8 cellular contexts compared by ENCODE assay signal in genomic region chr16:18788828-18789514, GRCh38. TPM values are rescaled to one million over a fixed set of nuclear protein-coding genes. Genes with fewer than 3 reads are reported as not detected.
A peak's percentile ranks its signal among the peaks of the same experiment; 100 is the strongest.
DNase-seq lines count a peak whose midpoint lies in the region; ATAC-seq and TF ChIP-seq lines count a peak whose summit lies in the region.

No MANE protein-coding gene starts in this region.

- dilution Hi-C loops in IMR-90 (cut with HindIII; ENCODE audit: low sequenced_read_pairs, unreplicated experiment): no loop called here

- peaks cover 4% of the 10 kb centered on the region; the same call in 1 of the 2 replicates for H3K9me3 ChIP-seq in AG04450 (ENCODE audit: control insufficient read depth, insufficient read depth, low read length)
- H3K9me3 ChIP-seq in IMR-90 (ENCODE audit: control insufficient read depth, insufficient read depth, low read length): no peaks in the 10 kb centered on the region
- H3K9me3 ChIP-seq in breast epithelium: no peaks in the 10 kb centered on the region
- no peaks in the 10 kb centered on the region for H3K9me3 ChIP-seq in mononuclear cell (ENCODE audit: low read depth, low read length)

- H4K91ac ChIP-seq in IMR-90 (ENCODE audit: insufficient read depth, low read depth, low read length): no peak overlapping the region

- H2BK5ac ChIP-seq in IMR-90 (ENCODE audit: low read depth, low read length, poor library complexity, severe bottlenecking): peak overlapping the region; percentile 91

- intact Hi-C loops in IMR-90 (cut with micrococcal nuclease) (no loop called here), breast epithelium (cut with DNase I; ENCODE audit: low total_unique reads) (no loop called here)

- H3K9ac ChIP-seq in IMR-90 (ENCODE audit: low read depth, low read length): peak overlapping the region; percentile 90

- H2BK120ac ChIP-seq in IMR-90 (ENCODE audit: low read depth, low read length): no peak overlapping the region

- H3K14ac ChIP-seq in IMR-90 (replicated peaks; ENCODE audit: low read depth, low read length): peak overlapping the region; percentile 96

- in situ Hi-C loops in IMR-90 (cut with MboI; ENCODE audit: low sequenced_read_pairs): no loop called here

- peak overlapping the region; percentile 89 for H3K4me2 ChIP-seq in IMR-90 (ENCODE audit: low read depth, low read length)

- TF ChIP-seq RAD21 in IMR-90 (IDR thresholded peaks at IDR 0.05; ENCODE audit: low read length): no peak

- peak overlapping the region; percentile 52; the same call in 1 of the 2 replicates for H2AK5ac ChIP-seq in IMR-90 (ENCODE audit: low read depth, low read length)

- H3K4ac ChIP-seq in IMR-90 (ENCODE audit: low read depth, low read length): peak overlapping the region; percentile 93

- no peak overlapping the region for H2BK15ac ChIP-seq in IMR-90 (ENCODE audit: low read depth, low read length)

- ATAC-seq in IMR-90 (ENCODE audit: low read depth): no peak
- ATAC-seq in GM19023 (IDR thresholded peaks at IDR 0.05; ENCODE audit: unreplicated experiment): no peak
- no peak for ATAC-seq in GM18873 (IDR thresholded peaks at IDR 0.05; ENCODE audit: low FRiP score, unreplicated experiment)

- no peak overlapping the region for H2AFZ ChIP-seq in IMR-90 (replicated peaks; ENCODE audit: low read length, poor library complexity)

- H3K4me3 ChIP-seq in AG04450 (ENCODE audit: low read depth, low read length): peak overlapping the region; percentile 99
- peak overlapping the region; percentile 72 for H3K4me3 ChIP-seq in IMR-90 (ENCODE audit: insufficient read depth, low read depth, low read length)
- H3K4me3 ChIP-seq in breast epithelium: peak overlapping the region; percentile 79 to 98 (median 97)
- H3K4me3 ChIP-seq in mononuclear cell (ENCODE audit: low read length): peak overlapping the region; percentile 89

- POLR2A ChIA-PET in AG04450 (lab: Yijun Ruan, JAX) (interaction anchor here (1.0 to 6.0 kb wide), 3 partner anchors 11 to 16 kb away, joined by 4 to 133 read pairs (median 12); partner anchors contain the start of gene ARL6IP1), IMR-90 (lab: Charles Lee; ENCODE audit: unreplicated experiment) (interaction anchor here (0.6 kb wide), 2 partner anchors 13 to 330 kb away, joined by 3 to 4 read pairs; no protein-coding TSS in a partner anchor)

- peaks cover 41% of the 10 kb centered on the region for H3K36me3 ChIP-seq in IMR-90 (ENCODE audit: control insufficient read depth, insufficient read depth, low read length)
- H3K36me3 ChIP-seq in breast epithelium: peaks cover 10% of the 10 kb centered on the region

- H3K23ac ChIP-seq in IMR-90 (ENCODE audit: low read depth, low read length): peak overlapping the region; percentile 64

- H4K5ac ChIP-seq in IMR-90 (ENCODE audit: low read depth, low read length): no peak overlapping the region

- no peak for DNase-seq in AG04450 (ENCODE audit: low read depth, low spot score)
- DNase-seq in IMR-90: no peak
- no peak for DNase-seq in breast epithelium (ENCODE audit: low spot score in 2 of 2)
- no peak for DNase-seq in SHP77 (lab: John Stamatoyannopoulos, UW)
- no peak for DNase-seq in activated effector memory CD4-positive, alpha-beta T cell treated with anti-CD3 and anti-CD28 coated beads, Interleukin-2, amount 50 U/mL, for 16 hours

- TF ChIP-seq POLR2A in IMR-90 (IDR thresholded peaks at IDR 0.05; ENCODE audit: low read depth, low read length) (no peak; the same call in 1 of the 2 replicates), breast epithelium (IDR thresholded peaks at IDR 0.05) (no peak)

- H3K9me1 ChIP-seq in IMR-90 (ENCODE audit: insufficient read depth, low read length): peaks cover 7% of the 10 kb centered on the region; the same call in 1 of the 2 replicates

- peaks cover 61% of the 10 kb centered on the region for H4K20me1 ChIP-seq in IMR-90 (ENCODE audit: insufficient read depth, low read length)

- H2BK20ac ChIP-seq in IMR-90 (ENCODE audit: low read depth, low read length): no peak overlapping the region

- CTCF ChIA-PET in AG04450 (lab: Charles Lee) (interaction anchor here (0.8 to 2.8 kb wide), 2 partner anchors 13 to 194 kb away, joined by 3 to 35 read pairs; partner anchors contain the start of gene ARL6IP1), IMR-90 (lab: Yijun Ruan, JAX) (interaction anchor here (0.7 to 1.5 kb wide), 2 partner anchors 12 to 13 kb away, joined by 3 to 7 read pairs; partner anchors contain the start of gene ARL6IP1)

- H3K18ac ChIP-seq in IMR-90 (ENCODE audit: low read depth, low read length): no peak overlapping the region

- BruUV-seq in IMR-90 (replicated peaks; lab: Mats Ljungman, UMichigan): TSS peak; percentile 29

- H4K8ac ChIP-seq in IMR-90 (ENCODE audit: low read depth in 2 of 2, low read length in 2 of 2): 0 out of 4 replicates have a peak overlapping the region, but pooled peaks have one; percentile 4 to 48

- no peak for TF ChIP-seq CTCF in AG04450 (IDR thresholded peaks at IDR 0.05; ENCODE audit: low read depth, low read length)
- no peak for TF ChIP-seq CTCF in IMR-90 (conservative IDR thresholded peaks at IDR 0.05; ENCODE audit: low read depth, low read length)
- no peak for TF ChIP-seq CTCF in breast epithelium (IDR thresholded peaks at IDR 0.05)

- H2AK9ac ChIP-seq in IMR-90 (replicated peaks; ENCODE audit: low read depth, low read length, poor library complexity): peak overlapping the region; percentile 95

- H3K27me3 ChIP-seq in AG04450 (ENCODE audit: control insufficient read depth, insufficient read depth, low read length) (no peaks in the 10 kb centered on the region), IMR-90 (ENCODE audit: control insufficient read depth, insufficient read depth, low read length) (no peaks in the 10 kb centered on the region), breast epithelium (no peaks in the 10 kb centered on the region), mononuclear cell (ENCODE audit: insufficient read depth, low read length) (no peaks in the 10 kb centered on the region)

- WGBS in IMR-90 (ENCODE audit: extremely low coverage in 2 of 2, insufficient read length in 1 of 2), 2 experiments: 37% methylated on average over 3 of the region's 20 CpGs; no CpG with 5 or more reads in 1 of the 2 experiments

- H3K56ac ChIP-seq in IMR-90 (ENCODE audit: extremely low read depth, insufficient read depth, low read length): peak overlapping the region; percentile 76

- peaks cover 2% of the 10 kb centered on the region; the same call in 1 of the 2 replicates for H3K4me1 ChIP-seq in IMR-90 (ENCODE audit: control insufficient read depth, insufficient read depth, low read length)
- H3K4me1 ChIP-seq in breast epithelium: peaks cover 8 to 17% of the 10 kb centered on the region in 2 donors
- peaks cover 55% of the 10 kb centered on the region for H3K4me1 ChIP-seq in mononuclear cell (ENCODE audit: insufficient read depth, low read length)

- H3K79me1 ChIP-seq in IMR-90 (ENCODE audit: low read depth in 1 of 2, low read length in 2 of 2): peaks cover 12 to 52% of the 10 kb centered on the region in 2 experiments

- H3K27ac ChIP-seq in AG04450 (ENCODE audit: low read depth, low read length) (no peak overlapping the region), IMR-90 (ENCODE audit: insufficient read depth, low read length) (peak overlapping the region; percentile 26), breast epithelium (peak overlapping the region; percentile 81 to 92)

TF ChIP-seq in IMR-90, 13 proteins besides CTCF, POLR2A, EP300 and RAD21:
- TF ChIP-seq MXI1 (IDR thresholded peaks at IDR 0.05; ENCODE audit: borderline replicate concordance, low read depth, low read length) (peak; percentile 84), CHD1 (IDR thresholded peaks at IDR 0.05; ENCODE audit: low read depth, low read length) (no peak)
TF ChIP-seq in IMR-90: peak in this region for 1.

RNA-seq across cellular contexts. Expression of gene RPS15A, which starts 1.2 kb away (rescaled TPM):
- 3,840 and 3,917 TPM in 2 replicates for polyA plus RNA-seq in AG04450 (2011; rRNA removed)
- 678 and 713 TPM in 2 replicates for polyA minus RNA-seq in AG04450 (2011; rRNA and poly(A)+ RNA removed)
- total RNA-seq in IMR-90 (2012; rRNA removed): 2,973 and 4,619 TPM in 2 replicates
- 4,450 and 4,588 TPM in 2 replicates for polyA plus RNA-seq in IMR-90 (2012; rRNA removed)
- polyA plus RNA-seq in IMR-90 (2012; cell fraction: cytosol; rRNA removed): 1,608 and 2,537 TPM in 2 replicates
- 179 and 1,902 TPM in 2 replicates for polyA plus RNA-seq in IMR-90 (2012; cell fraction: nucleus; rRNA removed; ENCODE audit: low replicate concordance)
- total RNA-seq in breast epithelium: 1,000 to 10,000 TPM; 2,031 to 3,077 (median 2,955) TPM
- total RNA-seq in mononuclear cell: 3,138 TPM

RNA-seq across cellular contexts. Expression of gene ARL6IP1, which starts 12.4 kb away (rescaled TPM):
- 129 and 155 TPM in 2 replicates for polyA plus RNA-seq in AG04450 (2011; rRNA removed)
- 228 and 232 TPM in 2 replicates for polyA minus RNA-seq in AG04450 (2011; rRNA and poly(A)+ RNA removed)
- 190 and 614 TPM in 2 replicates for total RNA-seq in IMR-90 (2012; rRNA removed)
- polyA plus RNA-seq in IMR-90 (2012; rRNA removed): 69.6 and 78.1 TPM in 2 replicates
- 35.9 and 128 TPM in 2 replicates for polyA plus RNA-seq in IMR-90 (2012; cell fraction: cytosol; rRNA removed)
- polyA plus RNA-seq in IMR-90 (2012; cell fraction: nucleus; rRNA removed; ENCODE audit: low replicate concordance): 10.2 and 36.5 TPM in 2 replicates
- total RNA-seq in breast epithelium: 100 to 1,000 TPM; 199 to 368 (median 302) TPM
- 255 TPM for total RNA-seq in mononuclear cell
